ENCODE assay signal across 1 cellular context in the genomic region with DNA sequence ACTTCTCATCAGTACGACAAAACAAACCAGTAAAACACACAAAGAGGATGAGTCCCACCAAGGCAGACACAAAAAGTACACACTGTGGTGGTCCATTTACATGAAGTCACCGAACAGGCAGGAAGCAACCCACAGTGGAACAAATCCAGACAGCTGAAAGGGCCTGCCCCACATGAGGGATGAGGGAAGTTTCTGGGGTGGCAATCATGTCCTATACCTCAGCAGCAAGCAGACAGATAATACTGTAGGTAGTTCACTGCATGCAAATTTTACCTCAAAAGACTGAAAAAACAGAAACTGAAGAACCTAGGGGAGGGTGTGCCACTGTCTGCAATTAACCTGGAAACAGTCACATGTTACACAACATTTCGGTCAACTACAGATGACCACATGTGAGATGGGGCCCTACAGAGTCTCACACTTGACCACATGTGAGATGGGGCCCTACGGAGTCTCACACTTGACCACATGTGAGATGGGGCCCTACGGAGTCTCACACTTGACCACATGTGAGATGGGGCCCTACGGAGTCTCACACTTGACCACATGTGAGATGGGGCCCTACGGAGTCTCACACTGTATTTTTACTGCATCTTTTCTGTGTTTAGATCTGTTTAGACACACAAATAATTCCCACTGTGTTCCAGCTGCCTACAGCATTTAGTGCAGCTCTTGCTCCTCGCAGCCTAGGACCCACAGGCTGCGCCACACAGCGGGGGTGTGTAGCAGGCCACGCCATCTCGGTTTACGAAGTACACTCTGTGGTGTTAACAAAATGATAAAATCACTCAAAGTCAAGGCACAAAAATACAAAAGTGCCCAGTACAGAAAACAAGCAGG.
TF ChIP-seq lines count a peak whose summit lies in the region.

No MANE protein-coding gene starts in this region.

TF ChIP-seq in GM12878, 131 proteins besides CTCF, POLR2A, EP300 and RAD21 (continues in another document):
- TF ChIP-seq HDAC6 (IDR thresholded peaks at IDR 0.05; ENCODE audit: unreplicated experiment) (no peak), SRF (IDR thresholded peaks at IDR 0.05; ENCODE audit: low read depth in 2 of 2, low read length in 2 of 2) (no peak), CHD1 (IDR thresholded peaks at IDR 0.05; ENCODE audit: low read depth, low read length) (no peak), SMAD5 (IDR thresholded peaks at IDR 0.05; ENCODE audit: low read depth) (no peak), RCOR1 (conservative IDR thresholded peaks at IDR 0.05; ENCODE audit: low read depth, low read length) (no peak), MYC (IDR thresholded peaks at IDR 0.05; ENCODE audit: insufficient read depth, insufficient read length, insufficient replicate concordance, low read length, severe bottlenecking) (no peak), HCFC1 (IDR thresholded peaks at IDR 0.05; ENCODE audit: low read length) (no peak), ATF7 (IDR thresholded peaks at IDR 0.05; ENCODE audit: low read depth) (peak; percentile 69; the same call in 1 of the 2 replicates), MEF2B (IDR thresholded peaks at IDR 0.05; ENCODE audit: partially characterized antibody, poor library complexity, severe bottlenecking) (peak; percentile 72), CHD4 (IDR thresholded peaks at IDR 0.05) (no peak), YBX1 (IDR thresholded peaks at IDR 0.05) (no peak), POU2F2 (IDR thresholded peaks at IDR 0.05; ENCODE audit: borderline replicate concordance, low read depth, low read length) (peak; percentile 85; the same call in 2 of the 3 replicates), TCF7 (IDR thresholded peaks at IDR 0.05; ENCODE audit: borderline replicate concordance) (0 out of 2 replicates have a peak, but pooled peaks have one; percentile 51), ZNF24 (IDR thresholded peaks at IDR 0.05) (no peak), SUZ12 (IDR thresholded peaks at IDR 0.05; ENCODE audit: unreplicated experiment) (no peak), JUNB (IDR thresholded peaks at IDR 0.05) (no peak), RBBP5 (conservative IDR thresholded peaks at IDR 0.05) (no peak), ZNF207 (IDR thresholded peaks at IDR 0.05; ENCODE audit: borderline replicate concordance) (no peak), CEBPB (IDR thresholded peaks at IDR 0.05; ENCODE audit: borderline replicate concordance in 1 of 2, low read depth in 2 of 2, low read length in 2 of 2) (no peak), NR2C2 (IDR thresholded peaks at IDR 0.05; ENCODE audit: borderline replicate concordance, control insufficient read depth, insufficient read length, low read depth) (no peak), MEF2A (IDR thresholded peaks at IDR 0.05; ENCODE audit: insufficient read depth, low read depth, low read length) (no peak), CBX5 (IDR thresholded peaks at IDR 0.05; ENCODE audit: low read depth) (no peak), KAT2A (conservative IDR thresholded peaks at IDR 0.05; ENCODE audit: control insufficient read depth, low read depth, low read length) (no peak), LARP7 (IDR thresholded peaks at IDR 0.05) (no peak), SMARCA5 (IDR thresholded peaks at IDR 0.05) (peak; percentile 31; the same call in 1 of the 2 replicates), BACH1 (IDR thresholded peaks at IDR 0.05; ENCODE audit: borderline replicate concordance) (no peak), NFYA (IDR thresholded peaks at IDR 0.05; ENCODE audit: borderline replicate concordance, low read depth, low read length) (no peak), RUNX3 (IDR thresholded peaks at IDR 0.05; ENCODE audit: low read length) (peak; percentile 93), SMAD1 (IDR thresholded peaks at IDR 0.05; ENCODE audit: low read depth, partially characterized antibody) (no peak), SIN3A (IDR thresholded peaks at IDR 0.05; ENCODE audit: low read depth, low read length) (no peak), NBN (IDR thresholded peaks at IDR 0.05) (0 out of 2 replicates have a peak, but pooled peaks have one; percentile 52), HDGF (IDR thresholded peaks at IDR 0.05) (0 out of 2 replicates have a peak, but pooled peaks have one; percentile 53)
- TF ChIP-seq, protein P1, sequence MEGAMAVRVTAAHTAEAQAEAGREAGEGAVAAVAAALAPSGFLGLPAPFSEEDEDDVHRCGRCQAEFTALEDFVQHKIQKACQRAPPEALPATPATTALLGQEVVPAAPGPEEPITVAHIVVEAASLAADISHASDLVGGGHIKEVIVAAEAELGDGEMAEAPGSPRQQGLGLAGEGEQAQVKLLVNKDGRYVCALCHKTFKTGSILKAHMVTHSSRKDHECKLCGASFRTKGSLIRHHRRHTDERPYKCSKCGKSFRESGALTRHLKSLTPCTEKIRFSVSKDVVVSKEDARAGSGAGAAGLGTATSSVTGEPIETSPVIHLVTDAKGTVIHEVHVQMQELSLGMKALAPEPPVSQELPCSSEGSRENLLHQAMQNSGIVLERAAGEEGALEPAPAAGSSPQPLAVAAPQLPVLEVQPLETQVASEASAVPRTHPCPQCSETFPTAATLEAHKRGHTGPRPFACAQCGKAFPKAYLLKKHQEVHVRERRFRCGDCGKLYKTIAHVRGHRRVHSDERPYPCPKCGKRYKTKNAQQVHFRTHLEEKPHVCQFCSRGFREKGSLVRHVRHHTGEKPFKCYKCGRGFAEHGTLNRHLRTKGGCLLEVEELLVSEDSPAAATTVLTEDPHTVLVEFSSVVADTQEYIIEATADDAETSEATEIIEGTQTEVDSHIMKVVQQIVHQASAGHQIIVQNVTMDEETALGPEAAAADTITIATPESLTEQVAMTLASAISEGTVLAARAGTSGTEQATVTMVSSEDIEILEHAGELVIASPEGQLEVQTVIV (IDR thresholded peaks at IDR 0.05; ENCODE audit: borderline replicate concordance, partially characterized antibody), result no peak
- TF ChIP-seq, protein P2, sequence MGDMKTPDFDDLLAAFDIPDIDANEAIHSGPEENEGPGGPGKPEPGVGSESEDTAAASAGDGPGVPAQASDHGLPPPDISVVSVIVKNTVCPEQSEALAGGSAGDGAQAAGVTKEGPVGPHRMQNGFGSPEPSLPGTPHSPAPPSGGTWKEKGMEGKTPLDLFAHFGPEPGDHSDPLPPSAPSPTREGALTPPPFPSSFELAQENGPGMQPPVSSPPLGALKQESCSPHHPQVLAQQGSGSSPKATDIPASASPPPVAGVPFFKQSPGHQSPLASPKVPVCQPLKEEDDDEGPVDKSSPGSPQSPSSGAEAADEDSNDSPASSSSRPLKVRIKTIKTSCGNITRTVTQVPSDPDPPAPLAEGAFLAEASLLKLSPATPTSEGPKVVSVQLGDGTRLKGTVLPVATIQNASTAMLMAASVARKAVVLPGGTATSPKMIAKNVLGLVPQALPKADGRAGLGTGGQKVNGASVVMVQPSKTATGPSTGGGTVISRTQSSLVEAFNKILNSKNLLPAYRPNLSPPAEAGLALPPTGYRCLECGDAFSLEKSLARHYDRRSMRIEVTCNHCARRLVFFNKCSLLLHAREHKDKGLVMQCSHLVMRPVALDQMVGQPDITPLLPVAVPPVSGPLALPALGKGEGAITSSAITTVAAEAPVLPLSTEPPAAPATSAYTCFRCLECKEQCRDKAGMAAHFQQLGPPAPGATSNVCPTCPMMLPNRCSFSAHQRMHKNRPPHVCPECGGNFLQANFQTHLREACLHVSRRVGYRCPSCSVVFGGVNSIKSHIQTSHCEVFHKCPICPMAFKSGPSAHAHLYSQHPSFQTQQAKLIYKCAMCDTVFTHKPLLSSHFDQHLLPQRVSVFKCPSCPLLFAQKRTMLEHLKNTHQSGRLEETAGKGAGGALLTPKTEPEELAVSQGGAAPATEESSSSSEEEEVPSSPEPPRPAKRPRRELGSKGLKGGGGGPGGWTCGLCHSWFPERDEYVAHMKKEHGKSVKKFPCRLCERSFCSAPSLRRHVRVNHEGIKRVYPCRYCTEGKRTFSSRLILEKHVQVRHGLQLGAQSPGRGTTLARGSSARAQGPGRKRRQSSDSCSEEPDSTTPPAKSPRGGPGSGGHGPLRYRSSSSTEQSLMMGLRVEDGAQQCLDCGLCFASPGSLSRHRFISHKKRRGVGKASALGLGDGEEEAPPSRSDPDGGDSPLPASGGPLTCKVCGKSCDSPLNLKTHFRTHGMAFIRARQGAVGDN (IDR thresholded peaks at IDR 0.05), result peak; percentile 49; the same call in 1 of the 2 replicates
- TF ChIP-seq, protein P3, sequence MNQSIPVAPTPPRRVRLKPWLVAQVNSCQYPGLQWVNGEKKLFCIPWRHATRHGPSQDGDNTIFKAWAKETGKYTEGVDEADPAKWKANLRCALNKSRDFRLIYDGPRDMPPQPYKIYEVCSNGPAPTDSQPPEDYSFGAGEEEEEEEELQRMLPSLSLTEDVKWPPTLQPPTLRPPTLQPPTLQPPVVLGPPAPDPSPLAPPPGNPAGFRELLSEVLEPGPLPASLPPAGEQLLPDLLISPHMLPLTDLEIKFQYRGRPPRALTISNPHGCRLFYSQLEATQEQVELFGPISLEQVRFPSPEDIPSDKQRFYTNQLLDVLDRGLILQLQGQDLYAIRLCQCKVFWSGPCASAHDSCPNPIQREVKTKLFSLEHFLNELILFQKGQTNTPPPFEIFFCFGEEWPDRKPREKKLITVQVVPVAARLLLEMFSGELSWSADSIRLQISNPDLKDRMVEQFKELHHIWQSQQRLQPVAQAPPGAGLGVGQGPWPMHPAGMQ (IDR thresholded peaks at IDR 0.05; ENCODE audit: borderline replicate concordance), result no peak
- TF ChIP-seq, protein P4, sequence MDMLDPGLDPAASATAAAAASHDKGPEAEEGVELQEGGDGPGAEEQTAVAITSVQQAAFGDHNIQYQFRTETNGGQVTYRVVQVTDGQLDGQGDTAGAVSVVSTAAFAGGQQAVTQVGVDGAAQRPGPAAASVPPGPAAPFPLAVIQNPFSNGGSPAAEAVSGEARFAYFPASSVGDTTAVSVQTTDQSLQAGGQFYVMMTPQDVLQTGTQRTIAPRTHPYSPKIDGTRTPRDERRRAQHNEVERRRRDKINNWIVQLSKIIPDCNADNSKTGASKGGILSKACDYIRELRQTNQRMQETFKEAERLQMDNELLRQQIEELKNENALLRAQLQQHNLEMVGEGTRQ (IDR thresholded peaks at IDR 0.05; ENCODE audit: borderline replicate concordance, low read depth, low read length), result no peak; the same call in 1 of the 2 replicates
- TF ChIP-seq, protein P5, sequence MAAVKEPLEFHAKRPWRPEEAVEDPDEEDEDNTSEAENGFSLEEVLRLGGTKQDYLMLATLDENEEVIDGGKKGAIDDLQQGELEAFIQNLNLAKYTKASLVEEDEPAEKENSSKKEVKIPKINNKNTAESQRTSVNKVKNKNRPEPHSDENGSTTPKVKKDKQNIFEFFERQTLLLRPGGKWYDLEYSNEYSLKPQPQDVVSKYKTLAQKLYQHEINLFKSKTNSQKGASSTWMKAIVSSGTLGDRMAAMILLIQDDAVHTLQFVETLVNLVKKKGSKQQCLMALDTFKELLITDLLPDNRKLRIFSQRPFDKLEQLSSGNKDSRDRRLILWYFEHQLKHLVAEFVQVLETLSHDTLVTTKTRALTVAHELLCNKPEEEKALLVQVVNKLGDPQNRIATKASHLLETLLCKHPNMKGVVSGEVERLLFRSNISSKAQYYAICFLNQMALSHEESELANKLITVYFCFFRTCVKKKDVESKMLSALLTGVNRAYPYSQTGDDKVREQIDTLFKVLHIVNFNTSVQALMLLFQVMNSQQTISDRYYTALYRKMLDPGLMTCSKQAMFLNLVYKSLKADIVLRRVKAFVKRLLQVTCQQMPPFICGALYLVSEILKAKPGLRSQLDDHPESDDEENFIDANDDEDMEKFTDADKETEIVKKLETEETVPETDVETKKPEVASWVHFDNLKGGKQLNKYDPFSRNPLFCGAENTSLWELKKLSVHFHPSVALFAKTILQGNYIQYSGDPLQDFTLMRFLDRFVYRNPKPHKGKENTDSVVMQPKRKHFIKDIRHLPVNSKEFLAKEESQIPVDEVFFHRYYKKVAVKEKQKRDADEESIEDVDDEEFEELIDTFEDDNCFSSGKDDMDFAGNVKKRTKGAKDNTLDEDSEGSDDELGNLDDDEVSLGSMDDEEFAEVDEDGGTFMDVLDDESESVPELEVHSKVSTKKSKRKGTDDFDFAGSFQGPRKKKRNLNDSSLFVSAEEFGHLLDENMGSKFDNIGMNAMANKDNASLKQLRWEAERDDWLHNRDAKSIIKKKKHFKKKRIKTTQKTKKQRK (IDR thresholded peaks at IDR 0.05; ENCODE audit: low read depth, low read length), result no peak
- TF ChIP-seq, protein P6, sequence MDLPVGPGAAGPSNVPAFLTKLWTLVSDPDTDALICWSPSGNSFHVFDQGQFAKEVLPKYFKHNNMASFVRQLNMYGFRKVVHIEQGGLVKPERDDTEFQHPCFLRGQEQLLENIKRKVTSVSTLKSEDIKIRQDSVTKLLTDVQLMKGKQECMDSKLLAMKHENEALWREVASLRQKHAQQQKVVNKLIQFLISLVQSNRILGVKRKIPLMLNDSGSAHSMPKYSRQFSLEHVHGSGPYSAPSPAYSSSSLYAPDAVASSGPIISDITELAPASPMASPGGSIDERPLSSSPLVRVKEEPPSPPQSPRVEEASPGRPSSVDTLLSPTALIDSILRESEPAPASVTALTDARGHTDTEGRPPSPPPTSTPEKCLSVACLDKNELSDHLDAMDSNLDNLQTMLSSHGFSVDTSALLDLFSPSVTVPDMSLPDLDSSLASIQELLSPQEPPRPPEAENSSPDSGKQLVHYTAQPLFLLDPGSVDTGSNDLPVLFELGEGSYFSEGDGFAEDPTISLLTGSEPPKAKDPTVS (IDR thresholded peaks at IDR 0.05; ENCODE audit: low read depth, low read length), result no peak
- TF ChIP-seq, protein P7, sequence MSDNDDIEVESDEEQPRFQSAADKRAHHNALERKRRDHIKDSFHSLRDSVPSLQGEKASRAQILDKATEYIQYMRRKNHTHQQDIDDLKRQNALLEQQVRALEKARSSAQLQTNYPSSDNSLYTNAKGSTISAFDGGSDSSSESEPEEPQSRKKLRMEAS (IDR thresholded peaks at IDR 0.05; ENCODE audit: low read depth, low read length), result no peak
- TF ChIP-seq, protein P8, sequence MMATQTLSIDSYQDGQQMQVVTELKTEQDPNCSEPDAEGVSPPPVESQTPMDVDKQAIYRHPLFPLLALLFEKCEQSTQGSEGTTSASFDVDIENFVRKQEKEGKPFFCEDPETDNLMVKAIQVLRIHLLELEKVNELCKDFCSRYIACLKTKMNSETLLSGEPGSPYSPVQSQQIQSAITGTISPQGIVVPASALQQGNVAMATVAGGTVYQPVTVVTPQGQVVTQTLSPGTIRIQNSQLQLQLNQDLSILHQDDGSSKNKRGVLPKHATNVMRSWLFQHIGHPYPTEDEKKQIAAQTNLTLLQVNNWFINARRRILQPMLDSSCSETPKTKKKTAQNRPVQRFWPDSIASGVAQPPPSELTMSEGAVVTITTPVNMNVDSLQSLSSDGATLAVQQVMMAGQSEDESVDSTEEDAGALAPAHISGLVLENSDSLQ (IDR thresholded peaks at IDR 0.05), result peak; percentile 50; the same call in 1 of the 2 replicates
